In the genomic region with DNA sequence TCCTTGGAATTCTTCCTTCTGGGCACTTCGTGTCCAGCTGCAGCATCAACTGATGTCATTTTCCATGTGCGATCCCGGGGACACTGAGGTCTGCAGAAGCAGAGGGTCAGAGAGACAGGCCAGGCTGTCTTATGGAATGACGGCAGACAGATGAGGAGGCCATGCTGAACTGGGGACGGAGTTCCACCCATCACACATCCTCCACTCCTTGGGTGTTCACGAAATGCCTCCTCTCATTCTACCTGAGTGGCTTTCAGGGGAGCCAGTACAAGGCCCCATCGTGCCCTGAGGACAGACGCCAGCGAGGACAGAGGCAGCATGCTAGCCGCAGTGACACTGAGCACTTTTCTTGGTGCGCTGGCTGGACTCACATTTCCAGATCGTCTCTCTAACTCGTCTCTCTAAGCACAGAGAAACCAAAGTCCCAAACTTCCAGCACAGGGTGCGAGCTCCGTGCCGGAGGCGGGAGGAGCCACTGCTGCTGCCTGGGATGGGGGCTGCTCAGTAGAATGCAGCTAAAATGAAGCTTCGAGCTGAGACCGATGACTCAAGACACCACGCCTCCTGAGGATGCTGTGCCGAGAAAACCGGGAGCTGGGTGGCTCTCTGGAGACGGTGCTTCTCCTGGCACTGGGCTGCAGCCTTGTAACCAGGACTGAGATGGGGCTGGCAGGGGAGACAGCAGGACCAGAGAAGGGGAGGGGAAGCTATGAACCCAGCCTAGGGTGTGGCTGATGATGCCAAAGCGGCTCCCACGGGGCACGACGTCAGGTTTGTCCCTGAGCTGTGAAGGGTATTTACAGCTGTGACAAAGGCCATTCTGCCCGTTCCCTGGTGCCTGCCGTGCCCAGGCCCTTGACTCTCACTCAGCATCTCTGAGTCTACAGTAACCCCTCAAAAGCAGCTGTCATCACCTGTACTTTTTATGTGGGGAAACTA, we compare ENCODE assay signal across 24 cellular contexts. TPM values are rescaled to one million over a fixed set of nuclear protein-coding genes. Genes with fewer than 3 reads are reported as not detected.
DNase-seq lines count a peak whose midpoint lies in the region; ATAC-seq and TF ChIP-seq lines count a peak whose summit lies in the region.
"Had no signal": no experiment of that assay in that cellular context is flagged by ENCODE, and none has a peak within 500 bp of the region (broad histone marks: within the 10 kb centered on the region; RNA-seq: fewer than 3 reads in every experiment).

No MANE protein-coding gene starts in this region.

- no peaks in the 10 kb centered on the region for H3K9me3 ChIP-seq in NT2/D1 (ENCODE audit: insufficient read depth, low read length)
- no peaks in the 10 kb centered on the region for H3K9me3 ChIP-seq in osteoblast (ENCODE audit: low read depth, low read length)
- H3K9me3 ChIP-seq: body of pancreas, left ventricle myocardium inferior had no signal

- no peaks in the 10 kb centered on the region for H3K79me2 ChIP-seq in osteoblast (ENCODE audit: insufficient read depth, low read length)
- H3K79me2 ChIP-seq: hepatocyte had no signal

- H3K4me3 Mint-ChIP-seq in glutamatergic neuron (ENCODE audit: unreplicated experiment) (no peak overlapping the region), type B pancreatic cell (no peak overlapping the region)
- H3K4me3 Mint-ChIP-seq: activated CD8-positive, alpha-beta T cell treated with anti-CD3 and anti-CD28 coated beads, Interleukin-2, amount 10 ng/mL, durations not matched to agents 7 days and 5 days; HFFc6; mesothelial cell of epicardium; natural killer cell had no signal

- H3K4me3 ChIP-seq in NT2/D1 (ENCODE audit: insufficient read length, low read depth): no peak overlapping the region
- H3K4me3 ChIP-seq in osteoblast (ENCODE audit: insufficient read depth, low read length): no peak overlapping the region
- H3K4me3 ChIP-seq: body of pancreas, hepatocyte, left ventricle myocardium inferior had no signal

- H3K4me1 Mint-ChIP-seq in glutamatergic neuron (ENCODE audit: low read depth, unreplicated experiment) (peaks cover 19% of the 10 kb centered on the region), type B pancreatic cell (ENCODE audit: unreplicated experiment) (peaks cover 11% of the 10 kb centered on the region)
- H3K4me1 Mint-ChIP-seq: natural killer cell had no signal

- no peak for TF ChIP-seq CTCF in glutamatergic neuron (IDR thresholded peaks at IDR 0.05; ENCODE audit: partially characterized antibody, unreplicated experiment)
- no peak for TF ChIP-seq CTCF in osteoblast (IDR thresholded peaks at IDR 0.05; ENCODE audit: extremely low read depth, low read depth, low read length)
- no peak for TF ChIP-seq CTCF in type B pancreatic cell (conservative IDR thresholded peaks at IDR 0.05)

- no peak overlapping the region for H3K27ac ChIP-seq in osteoblast (ENCODE audit: low read depth, low read length)
- H3K27ac ChIP-seq: body of pancreas, C4-2B, epithelial cell of prostate, hepatocyte, left ventricle myocardium inferior had no signal

- H3K4me1 ChIP-seq in NT2/D1 (ENCODE audit: insufficient read depth, insufficient read length): peaks cover 26% of the 10 kb centered on the region
- no peaks in the 10 kb centered on the region for H3K4me1 ChIP-seq in osteoblast (ENCODE audit: insufficient read depth, low read length)

- H3K27ac Mint-ChIP-seq in glutamatergic neuron (ENCODE audit: unreplicated experiment) (peak overlapping the region; percentile 55), type B pancreatic cell (no peak overlapping the region)
- H3K27ac Mint-ChIP-seq: activated CD8-positive, alpha-beta T cell treated with anti-CD3 and anti-CD28 coated beads, Interleukin-2, amount 10 ng/mL, durations not matched to agents 7 days and 5 days; HFFc6; mesothelial cell of epicardium; natural killer cell had no signal

- no peaks in the 10 kb centered on the region for H4K20me1 ChIP-seq in osteoblast (ENCODE audit: insufficient read depth, low read length)

- H3K9me3 Mint-ChIP-seq in glutamatergic neuron (ENCODE audit: unreplicated experiment): peaks cover 4% of the 10 kb centered on the region
- H3K9me3 Mint-ChIP-seq in type B pancreatic cell: no peaks in the 10 kb centered on the region
- H3K9me3 Mint-ChIP-seq: HFFc6, mesothelial cell of epicardium, natural killer cell had no signal

- no peak overlapping the region for H2AFZ ChIP-seq in osteoblast (ENCODE audit: low read length)
- H2AFZ ChIP-seq: hepatocyte had no signal

- peak overlapping the region; percentile 24 for H3K9ac ChIP-seq in NT2/D1 (ENCODE audit: insufficient read length, low read depth)

- DNase-seq in AG20443 (ENCODE audit: low spot score): peak; percentile 53
- DNase-seq in NT2/D1 (ENCODE audit: low read depth, low spot score): no peak
- DNase-seq in glutamatergic neuron: no peak
- peak; percentile 95 for DNase-seq in osteoblast (ENCODE audit: insufficient read length, low spot score, missing footprints)
- no peak for DNase-seq in NCI-H128 (lab: John Stamatoyannopoulos, UW; ENCODE audit: unreplicated experiment)
- no peak for DNase-seq in superior temporal gyrus (ENCODE audit: extremely low spot score)
- no peak for DNase-seq in type B pancreatic cell (ENCODE audit: extremely low spot score, unreplicated experiment)
- DNase-seq: ACHN; activated CD8-positive, alpha-beta T cell treated with anti-CD3 and anti-CD28 coated beads, Interleukin-2, amount 10 ng/mL, durations not matched to agents 7 days and 5 days; activated effector memory CD4-positive, alpha-beta T cell treated with anti-CD3 and anti-CD28 coated beads, Interleukin-2, amount 50 U/mL, for 16 hours; body of pancreas; EL; HFFc6; IMR-90; left ventricle myocardium inferior; natural killer cell; NCI-H1048; NCI-H187; NCI-H2227 treated with DMSO at 0.1 percent for 48 hours had no signal

- ATAC-seq in GM21717 (IDR thresholded peaks at IDR 0.05; ENCODE audit: unreplicated experiment): no peak
- ATAC-seq: activated CD8-positive, alpha-beta T cell treated with anti-CD3 and anti-CD28 coated beads, Interleukin-2, amount 10 ng/mL, durations not matched to agents 7 days and 5 days; body of pancreas; natural killer cell had no signal

- H3K36me3 Mint-ChIP-seq in glutamatergic neuron (ENCODE audit: unreplicated experiment) (no peaks in the 10 kb centered on the region), type B pancreatic cell (no peaks in the 10 kb centered on the region)
- H3K36me3 Mint-ChIP-seq: mesothelial cell of epicardium, natural killer cell had no signal

- H3K36me3 ChIP-seq in NT2/D1 (ENCODE audit: insufficient read depth, insufficient read length, low read length) (no peaks in the 10 kb centered on the region), osteoblast (ENCODE audit: insufficient read depth, low read length) (no peaks in the 10 kb centered on the region)
- H3K36me3 ChIP-seq: left ventricle myocardium inferior had no signal

- H3K27me3 Mint-ChIP-seq in glutamatergic neuron (ENCODE audit: unreplicated experiment): peaks cover 11% of the 10 kb centered on the region
- peaks cover 40% of the 10 kb centered on the region for H3K27me3 Mint-ChIP-seq in type B pancreatic cell

- no peak overlapping the region for H3K4me2 ChIP-seq in osteoblast (ENCODE audit: insufficient read depth, low read length)
- H3K4me2 ChIP-seq: hepatocyte had no signal

- H3K27me3 ChIP-seq in NT2/D1 (ENCODE audit: insufficient read depth, insufficient read length) (peaks cover under 1% of the 10 kb centered on the region), osteoblast (ENCODE audit: insufficient read depth, low read length) (peaks cover 45% of the 10 kb centered on the region)
- H3K27me3 ChIP-seq: body of pancreas had no signal

RNA-seq across cellular contexts. Expression of a gene that starts 8.2 kb away (rescaled TPM):
- total RNA-seq in glutamatergic neuron (ENCODE audit: unreplicated experiment) (7.5 TPM), osteoblast (0.29 and 0.36 TPM in 2 replicates), type B pancreatic cell (ENCODE audit: low replicate concordance) (2.6 and 3.4 TPM in 2 replicates)

RNA-seq across cellular contexts. Expression of a gene that starts 48.7 kb away (rescaled TPM):
- total RNA-seq in glutamatergic neuron (ENCODE audit: unreplicated experiment) (not detected), osteoblast (3.5 and 3.6 TPM in 2 replicates), type B pancreatic cell (ENCODE audit: low replicate concordance) (5.4 and 6.9 TPM in 2 replicates)

Comparison
In these comparisons a context has a peak if more than half of its experiments do, and no peak if none do; other contexts are left out.
1. DNase-seq: peak in AG20443 (single experiment) and osteoblast (single experiment); none in NT2/D1 (single experiment), glutamatergic neuron (single experiment), NCI-H128 (single experiment), superior temporal gyrus (single experiment) and type B pancreatic cell (single experiment).